ENCODE assay signal across 9 cellular contexts in genomic region chr6:69719602-69720193, GRCh38.
DNase-seq lines count a peak whose midpoint lies in the region; ATAC-seq, FAIRE-seq and TF ChIP-seq lines count a peak whose summit lies in the region.
"Had no signal": no experiment of that assay in that cellular context is flagged by ENCODE, and none has a peak within 500 bp of the region (broad histone marks: within the 10 kb centered on the region; RNA-seq: fewer than 3 reads in every experiment).

No MANE protein-coding gene starts in this region.

- H3K4me1 Mint-ChIP-seq in neural crest cell, result no peaks in the 10 kb centered on the region

- in situ Hi-C loops in astrocyte of the spinal cord (cut with HindIII; ENCODE audit: low sequenced_read_pairs), result no loop called here

- peak; percentile 63 for ATAC-seq in GM19463 (IDR thresholded peaks at IDR 0.05; ENCODE audit: unreplicated experiment)
- ATAC-seq in activated CD4-positive, CD25-positive, alpha-beta regulatory T cell treated with anti-CD3 and anti-CD28 coated beads, Interleukin-2, amount 50 U/mL, for 24 hours, result no peak

- no peak for FAIRE-seq in D721Med (lab: Jason Lieb, UNC)

- TF ChIP-seq CTCF in D721Med (IDR thresholded peaks at IDR 0.05; ENCODE audit: insufficient read depth, missing control alignments) (peak; percentile 39), astrocyte of the spinal cord (IDR thresholded peaks at IDR 0.05; ENCODE audit: low read depth, low read length) (peak; percentile 52), neural crest cell (conservative IDR thresholded peaks at IDR 0.05) (peak; percentile 66)

- H3K27me3 Mint-ChIP-seq in neural crest cell (ENCODE audit: low read depth), result no peaks in the 10 kb centered on the region

- H3K4me3 ChIP-seq in Jurkat, Clone E6-1 (ENCODE audit: low read length), result no peak overlapping the region
- H3K4me3 ChIP-seq in astrocyte of the spinal cord (ENCODE audit: low read depth, low read length), result no peak overlapping the region

- H3K9me3 Mint-ChIP-seq in neural crest cell, result peaks cover 13% of the 10 kb centered on the region

- no peak overlapping the region for H3K27ac Mint-ChIP-seq in neural crest cell (ENCODE audit: unreplicated experiment)
- H3K27ac Mint-ChIP-seq: natural killer cell had no signal

- H3K4me3 Mint-ChIP-seq in neural crest cell, result no peak overlapping the region
- H3K4me3 Mint-ChIP-seq: natural killer cell had no signal

- no peak for DNase-seq in D721Med (ENCODE audit: insufficient read length, low spot score)
- DNase-seq in Jurkat, Clone E6-1 (ENCODE audit: low read depth, low spot score), result peak; percentile 10
- DNase-seq in astrocyte of the spinal cord (ENCODE audit: low read depth, low spot score), result peak; percentile 42
- DNase-seq in neural crest cell (ENCODE audit: low read depth, low spot score), result no peak
- DNase-seq in NCI-H187 (lab: John Stamatoyannopoulos, UW), result no peak
- DNase-seq in activated CD4-positive, CD25-positive, alpha-beta regulatory T cell (lab: John Stamatoyannopoulos, UW), result no peak
- DNase-seq: natural killer cell had no signal

- H3K36me3 Mint-ChIP-seq in neural crest cell (ENCODE audit: low read depth), result peaks cover 36% of the 10 kb centered on the region

Comparison
In these comparisons a context has a peak if more than half of its experiments do, and no peak if none do; other contexts are left out.
1. DNase-seq: peak in Jurkat, Clone E6-1 (single experiment) and astrocyte of the spinal cord (single experiment); none in D721Med (single experiment), neural crest cell (single experiment), NCI-H187 (0 of 2) and activated CD4-positive, CD25-positive, alpha-beta regulatory T cell (0 of 4).
2. Peak in every context shown above with its lines, with median percentiles within 50 percentile points of each other: CTCF ChIP-seq.